Comparison of ENCODE assay signal across 26 cellular contexts in the genomic region with DNA sequence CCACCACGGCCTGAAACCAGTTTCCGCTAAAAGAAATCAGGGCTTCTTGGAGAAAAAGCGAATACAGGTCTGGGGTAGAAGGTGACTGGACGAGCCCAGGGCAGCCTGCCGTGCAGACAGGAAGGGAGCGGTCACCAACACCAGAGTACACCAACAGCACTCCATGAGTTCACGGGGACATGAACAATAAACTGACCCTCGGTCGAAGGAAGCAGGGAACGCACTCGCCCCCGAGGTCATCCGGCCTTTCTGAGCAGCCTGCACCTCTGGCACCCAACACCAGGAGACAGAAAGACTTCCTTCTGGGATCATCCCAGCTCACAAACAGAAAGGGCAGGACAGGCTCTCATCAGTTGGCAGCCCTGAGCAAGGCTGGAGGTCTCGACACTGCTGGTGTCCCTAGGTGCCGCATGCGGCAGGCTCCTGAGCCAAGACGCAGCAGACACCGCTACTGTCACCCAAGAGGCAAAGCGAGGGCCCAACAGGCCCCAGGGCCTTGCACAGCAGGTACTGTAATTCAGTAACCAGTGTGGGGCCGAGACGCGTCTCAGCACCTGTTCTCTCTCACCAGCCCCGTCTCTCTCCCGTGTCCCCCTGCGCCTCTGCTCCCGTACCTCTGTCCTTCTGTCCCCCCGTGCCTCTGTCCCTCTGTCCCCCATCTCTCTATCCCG. TPM values are rescaled to one million over a fixed set of nuclear protein-coding genes. Genes with fewer than 3 reads are reported as not detected.
A peak's percentile ranks its signal among the peaks of the same experiment; 100 is the strongest.
DNase-seq lines count a peak whose midpoint lies in the region; ATAC-seq, FAIRE-seq and TF ChIP-seq lines count a peak whose summit lies in the region.
"Had no signal": no experiment of that assay in that cellular context is flagged by ENCODE, and none has a peak within 500 bp of the region (broad histone marks: within the 10 kb centered on the region; RNA-seq: fewer than 3 reads in every experiment).

No MANE protein-coding gene starts in this region.

- H2BK12ac ChIP-seq in H1 (ENCODE audit: low read depth, low read length) (no peak overlapping the region), neuronal stem cell (ENCODE audit: low read length) (no peak overlapping the region)

- peaks cover 20% of the 10 kb centered on the region for H3K36me3 Mint-ChIP-seq in activated CD8-positive, alpha-beta T cell treated with anti-CD3 and anti-CD28 coated beads, Interleukin-2, amount 10 ng/mL, durations not matched to agents 7 days and 5 days (ENCODE audit: low read depth)

- H3K36me3 ChIP-seq in H1 (ENCODE audit: control insufficient read depth in 2 of 4, insufficient read depth in 4 of 4, low read length in 3 of 4), result peaks cover 2 to 43% (median 20%) of the 10 kb centered on the region in 4 experiments; a peak in 7 of 8 replicates
- peaks cover 38% of the 10 kb centered on the region for H3K36me3 ChIP-seq in right atrium auricular region
- H3K36me3 ChIP-seq in neuronal stem cell (replicated peaks in 1 of 2; ENCODE audit: control insufficient read depth in 2 of 2, insufficient read depth in 2 of 2, low read length in 2 of 2), result peaks cover 21 to 79% of the 10 kb centered on the region in 2 donors
- H3K36me3 ChIP-seq in uterus, result no peaks in the 10 kb centered on the region

- H2AFZ ChIP-seq in H1 (ENCODE audit: low read length), result no peak overlapping the region
- no peak overlapping the region for H2AFZ ChIP-seq in neuronal stem cell (ENCODE audit: low read length)

- H3K4me1 ChIP-seq in H1 (replicated peaks in 1 of 4; ENCODE audit: control insufficient read depth in 3 of 4, insufficient read depth in 4 of 4, low read length in 3 of 4) (peaks cover 0 to 15% (median 5%) of the 10 kb centered on the region in 4 experiments; a peak in 6 of 7 replicates), right atrium auricular region (peaks cover 0 to 10% of the 10 kb centered on the region in 2 donors), neuronal stem cell (ENCODE audit: control insufficient read depth in 2 of 2, insufficient read depth in 1 of 2, low read depth in 1 of 2, low read length in 2 of 2) (peaks cover 10 to 11% of the 10 kb centered on the region in 2 donors), uterus (no peaks in the 10 kb centered on the region)

- peaks cover 7 to 18% of the 10 kb centered on the region in 2 experiments for H4K20me1 ChIP-seq in H1 (replicated peaks in 1 of 2; ENCODE audit: control insufficient read depth in 1 of 2, insufficient read depth in 2 of 2, low read length in 2 of 2)

- ATAC-seq in activated CD8-positive, alpha-beta T cell treated with anti-CD3 and anti-CD28 coated beads, Interleukin-2, amount 10 ng/mL, durations not matched to agents 7 days and 5 days, result no peak
- ATAC-seq: activated T-helper 17 cell treated with anti-CD3 and anti-CD28 coated beads, Interleukin-2, amount 50 U/mL, for 72 hours; stimulated activated memory B cell treated with anti-CD40 and anti-IgM and Interleukin-4, amounts not matched to agents 10 μg/mL and 1 μg/mL and 100 μg/mL, for 72 hours had no signal

- no peak for FAIRE-seq in H1 (lab: Jason Lieb, UNC)

- H3K4me1 Mint-ChIP-seq in activated CD8-positive, alpha-beta T cell treated with anti-CD3 and anti-CD28 coated beads, Interleukin-2, amount 10 ng/mL, durations not matched to agents 7 days and 5 days (ENCODE audit: low read depth), result no peaks in the 10 kb centered on the region
- H3K4me1 Mint-ChIP-seq: activated CD4-positive, alpha-beta T cell treated with anti-CD3 and anti-CD28 coated beads, Interleukin-2, amount 10 ng/mL, durations not matched to agents 24 days and 14 days; activated T-helper 17 cell treated with anti-CD3 and anti-CD28 coated beads, Interleukin-2, amount 50 U/mL, for 72 hours; stimulated activated memory B cell treated with anti-CD40 and anti-IgM and Interleukin-4, amounts not matched to agents 10 μg/mL and 1 μg/mL and 100 μg/mL, for 72 hours had no signal

- H3K9me3 ChIP-seq in H1 (ENCODE audit: insufficient read depth in 2 of 2, low read depth in 1 of 2, low read length in 1 of 2) (no peaks in the 10 kb centered on the region), right atrium auricular region (no peaks in the 10 kb centered on the region), neuronal stem cell (replicated peaks in 1 of 2; ENCODE audit: control insufficient read depth in 2 of 2, insufficient read depth in 1 of 2, low read depth in 1 of 2, low read length in 2 of 2) (no peaks in the 10 kb centered on the region), uterus (no peaks in the 10 kb centered on the region)

- no peak for TF ChIP-seq POLR2A in H1 (IDR thresholded peaks at IDR 0.05; ENCODE audit: control extremely low read depth in 1 of 2, low read depth in 2 of 2, low read length in 2 of 2)
- no peak for TF ChIP-seq POLR2A in uterus (IDR thresholded peaks at IDR 0.05)

- H3K23me2 ChIP-seq in H1 (ENCODE audit: low read depth, low read length), result no peaks in the 10 kb centered on the region

- no peak overlapping the region for H3K4me3 ChIP-seq in H1 (ENCODE audit: extremely low read depth in 1 of 4, insufficient read depth in 2 of 4, low read depth in 3 of 4, low read length in 4 of 4)
- peak overlapping the region in 1 of 2 donors; percentile 8 for H3K4me3 ChIP-seq in right atrium auricular region
- no peak overlapping the region for H3K4me3 ChIP-seq in neuronal stem cell (ENCODE audit: low read length in 2 of 2)
- no peak overlapping the region for H3K4me3 ChIP-seq in uterus
- H3K4me3 ChIP-seq: smooth muscle cell had no signal

- no peak overlapping the region for H3K23ac ChIP-seq in H1 (ENCODE audit: insufficient read length)
- no peak overlapping the region for H3K23ac ChIP-seq in neuronal stem cell (ENCODE audit: low read depth, low read length, poor library complexity)

- intact Hi-C loops in uterus (cut with DNase I; ENCODE audit: low total_unique reads), result no loop called here

- DNase-seq in H1 (ENCODE audit: low read depth in 1 of 2, low spot score in 2 of 2) (no peak), right atrium auricular region (ENCODE audit: low spot score) (no peak), neuronal stem cell (ENCODE audit: low spot score) (no peak), uterus (no peak), NCI-H226 (no peak), AG20443 (ENCODE audit: low spot score) (no peak)
- no peak for DNase-seq in activated CD8-positive, alpha-beta T cell treated with anti-CD3 and anti-CD28 coated beads, Interleukin-2, amount 10 ng/mL, durations not matched to agents 7 days and 5 days
- DNase-seq: activated CD4-positive, alpha-beta T cell treated with anti-CD3 and anti-CD28 coated beads, Interleukin-2, amount 10 ng/mL, durations not matched to agents 24 days and 14 days; anterior cingulate cortex; CD4-positive, alpha-beta memory T cell; central memory CD4-positive, alpha-beta T cell; DMS 273 treated with DMSO at 0.1 percent for 48 hours; hippocampal formation; mammary epithelial cell; NCI-H1105 treated with DMSO at 0.1 percent for 48 hours; NCI-H2081 treated with DMSO at 0.1 percent for 48 hours; NCI-H446 treated with DMSO at 0.1 percent for 48 hours; stimulated activated CD4-positive, alpha-beta T cell treated with anti-CD3 and anti-CD28 coated beads, Interleukin-2, amount 100 ng/mL, for 48 hours had no signal

- POLR2A ChIA-PET in H1 (lab: Charles Lee; ENCODE audit: partially characterized antibody), result interaction anchor here (1.4 to 1.9 kb wide), 2 partner anchors 14 to 16 kb away, joined by 4 to 5 read pairs; no protein-coding TSS in a partner anchor
- POLR2A ChIA-PET in activated CD8-positive, alpha-beta T cell treated with anti-CD3 and anti-CD28 coated beads, Interleukin-2, amount 10 ng/mL, durations not matched to agents 7 days and 5 days (lab: Charles Lee), result no interaction called here

- H2BK120ac ChIP-seq in H1 (replicated peaks; ENCODE audit: low read depth, low read length), result no peak overlapping the region
- no peak overlapping the region for H2BK120ac ChIP-seq in neuronal stem cell (ENCODE audit: low read depth, low read length)

- no peak overlapping the region; a peak in 1 of 4 replicates for H3K4me2 ChIP-seq in H1 (ENCODE audit: insufficient read depth in 1 of 2, low read depth in 2 of 2, low read length in 2 of 2)
- H3K4me2 ChIP-seq in neuronal stem cell (ENCODE audit: insufficient read depth, low read length, poor library complexity, severe bottlenecking), result no peak overlapping the region
- H3K4me2 ChIP-seq: smooth muscle cell had no signal

- peaks cover 0 to 19% of the 10 kb centered on the region in 2 experiments; a peak in 2 of 4 replicates for H3K79me2 ChIP-seq in H1 (ENCODE audit: control insufficient read depth in 1 of 2, insufficient read depth in 2 of 2, low read length in 2 of 2)

- H4K8ac ChIP-seq in H1 (ENCODE audit: extremely low read depth, insufficient read depth, low read length) (peak overlapping the region; percentile 30; the same call in 1 of the 2 replicates), neuronal stem cell (ENCODE audit: low read depth, low read length) (peak overlapping the region; percentile 70)

- H3K27ac Mint-ChIP-seq in activated CD8-positive, alpha-beta T cell treated with anti-CD3 and anti-CD28 coated beads, Interleukin-2, amount 10 ng/mL, durations not matched to agents 7 days and 5 days, result no peak overlapping the region
- H3K27ac Mint-ChIP-seq: activated CD4-positive, alpha-beta T cell treated with anti-CD3 and anti-CD28 coated beads, Interleukin-2, amount 10 ng/mL, durations not matched to agents 24 days and 14 days; activated naive CD4-positive, alpha-beta T cell treated with anti-CD3 and anti-CD28 coated beads, Interleukin-2, amount 50 U/mL, for 24 hours; activated T-helper 17 cell treated with anti-CD3 and anti-CD28 coated beads, Interleukin-2, amount 50 U/mL, for 72 hours; progenitor cell of endocrine pancreas; stimulated activated memory B cell treated with anti-CD40 and anti-IgM and Interleukin-4, amounts not matched to agents 10 μg/mL and 1 μg/mL and 100 μg/mL, for 72 hours had no signal

- no peaks in the 10 kb centered on the region for H3K27me3 Mint-ChIP-seq in activated CD8-positive, alpha-beta T cell treated with anti-CD3 and anti-CD28 coated beads, Interleukin-2, amount 10 ng/mL, durations not matched to agents 7 days and 5 days (ENCODE audit: low read depth)
- H3K27me3 Mint-ChIP-seq: activated CD4-positive, alpha-beta T cell treated with anti-CD3 and anti-CD28 coated beads, Interleukin-2, amount 10 ng/mL, durations not matched to agents 24 days and 14 days; activated naive CD4-positive, alpha-beta T cell treated with anti-CD3 and anti-CD28 coated beads, Interleukin-2, amount 50 U/mL, for 24 hours; activated T-helper 17 cell treated with anti-CD3 and anti-CD28 coated beads, Interleukin-2, amount 50 U/mL, for 72 hours; CD4-positive, alpha-beta memory T cell; progenitor cell of endocrine pancreas; stimulated activated memory B cell treated with anti-CD40 and anti-IgM and Interleukin-4, amounts not matched to agents 10 μg/mL and 1 μg/mL and 100 μg/mL, for 72 hours had no signal

- H3K14ac ChIP-seq in H1 (ENCODE audit: insufficient read length) (no peak overlapping the region), neuronal stem cell (ENCODE audit: low read length) (no peak overlapping the region)

- H3K27me3 ChIP-seq in H1 (replicated peaks in 1 of 4; ENCODE audit: control insufficient read depth in 3 of 4, extremely low read depth in 1 of 4, insufficient read depth in 3 of 4, low read length in 3 of 4) (no peaks in the 10 kb centered on the region), right atrium auricular region (no peaks in the 10 kb centered on the region), neuronal stem cell (ENCODE audit: control insufficient read depth in 3 of 3, insufficient read depth in 3 of 3, low read depth in 1 of 3, low read length in 3 of 3) (no peaks in the 10 kb centered on the region), uterus (no peaks in the 10 kb centered on the region)

- H3K56ac ChIP-seq in H1 (replicated peaks; ENCODE audit: insufficient read length, low read depth, low read length), result no peak overlapping the region

- H3K27ac ChIP-seq in H1 (ENCODE audit: low read depth, low read length) (0 out of 2 replicates have a peak overlapping the region, but pooled peaks have one; percentile 9), right atrium auricular region (peak overlapping the region; percentile 58 to 60), neuronal stem cell (replicated peaks; ENCODE audit: low read length) (no peak overlapping the region), uterus (peak overlapping the region; percentile 25 to 35)
- H3K27ac ChIP-seq: epithelial cell of prostate, VCaP had no signal

- no peak overlapping the region for H4K5ac ChIP-seq in H1 (ENCODE audit: insufficient read length, low read depth, low read length)

- H3K18ac ChIP-seq in H1 (ENCODE audit: extremely low read depth, low read length) (no peak overlapping the region), neuronal stem cell (ENCODE audit: low read length) (no peak overlapping the region)

- no peak for TF ChIP-seq CTCF in H1 (IDR thresholded peaks at IDR 0.05; ENCODE audit: control extremely low read depth in 1 of 3, insufficient read depth in 1 of 3, low read depth in 1 of 3, low read length in 3 of 3)
- TF ChIP-seq CTCF in right atrium auricular region (IDR thresholded peaks at IDR 0.05), result no peak
- TF ChIP-seq CTCF in uterus (IDR thresholded peaks at IDR 0.05), result no peak

- WGBS in H1 (ENCODE audit: extremely low coverage in 1 of 2, insufficient coverage in 1 of 2, insufficient read length in 1 of 2, insufficient replicate concordance in 2 of 2, low coverage in 1 of 2, low lambda C conversion rate in 2 of 2, missing lambda C conversion rate in 1 of 2), 2 experiments, result 95% methylated on average over 23 of the region's 28 CpGs; no CpG with 5 or more reads in 1 of the 2 experiments
- no CpG with 5 or more reads among the region's 28 CpGs for WGBS in neuronal stem cell (ENCODE audit: extremely low coverage in 2 of 2, insufficient read length in 2 of 2, insufficient replicate concordance in 1 of 2), 2 donors

- H4K91ac ChIP-seq in H1 (replicated peaks; ENCODE audit: insufficient read length, low read length), result no peak overlapping the region
- no peak overlapping the region for H4K91ac ChIP-seq in neuronal stem cell (ENCODE audit: low read depth, low read length, poor library complexity)

- no peak overlapping the region for H3K4me3 Mint-ChIP-seq in activated CD8-positive, alpha-beta T cell treated with anti-CD3 and anti-CD28 coated beads, Interleukin-2, amount 10 ng/mL, durations not matched to agents 7 days and 5 days
- H3K4me3 Mint-ChIP-seq: activated CD4-positive, alpha-beta T cell treated with anti-CD3 and anti-CD28 coated beads, Interleukin-2, amount 10 ng/mL, durations not matched to agents 24 days and 14 days; activated naive CD4-positive, alpha-beta T cell treated with anti-CD3 and anti-CD28 coated beads, Interleukin-2, amount 50 U/mL, for 24 hours; activated T-helper 17 cell treated with anti-CD3 and anti-CD28 coated beads, Interleukin-2, amount 50 U/mL, for 72 hours; CD4-positive, alpha-beta memory T cell; neural crest cell; stimulated activated memory B cell treated with anti-CD40 and anti-IgM and Interleukin-4, amounts not matched to agents 10 μg/mL and 1 μg/mL and 100 μg/mL, for 72 hours had no signal

- CTCF ChIA-PET in H1 (lab: Charles Lee; ENCODE audit: partially characterized antibody), result interaction anchor here (3.5 kb wide), 1 partner anchor 16 kb away, joined by 18 read pairs; no protein-coding TSS in a partner anchor
- CTCF ChIA-PET in activated CD8-positive, alpha-beta T cell treated with anti-CD3 and anti-CD28 coated beads, Interleukin-2, amount 10 ng/mL, durations not matched to agents 7 days and 5 days (lab: Charles Lee), result no interaction called here

- H2BK5ac ChIP-seq in H1 (ENCODE audit: low read depth, low read length), result no peak overlapping the region
- H2BK5ac ChIP-seq in neuronal stem cell (ENCODE audit: low read length), result no peak overlapping the region

- no peak for TF ChIP-seq RAD21 in H1 (IDR thresholded peaks at IDR 0.05 in 1 of 2, conservative IDR thresholded peaks at IDR 0.05 in 1 of 2; ENCODE audit: low read depth in 2 of 2, low read length in 2 of 2)

- no peak overlapping the region for H2AK5ac ChIP-seq in H1 (ENCODE audit: low read depth, low read length)
- H2AK5ac ChIP-seq in neuronal stem cell (ENCODE audit: low read depth, low read length), result no peak overlapping the region

- no peak overlapping the region for H2BK15ac ChIP-seq in H1 (ENCODE audit: low read length)
- H2BK15ac ChIP-seq in neuronal stem cell (ENCODE audit: low read length), result no peak overlapping the region

- H3K4ac ChIP-seq in H1 (replicated peaks; ENCODE audit: insufficient read length, low read depth, low read length) (no peak overlapping the region), neuronal stem cell (ENCODE audit: low read length) (no peak overlapping the region)

- peaks cover 3% of the 10 kb centered on the region for H3K79me1 ChIP-seq in H1 (ENCODE audit: low read depth, low read length)
- no peaks in the 10 kb centered on the region for H3K79me1 ChIP-seq in neuronal stem cell (ENCODE audit: low read depth, low read length)

- H3K9me3 Mint-ChIP-seq in activated CD8-positive, alpha-beta T cell treated with anti-CD3 and anti-CD28 coated beads, Interleukin-2, amount 10 ng/mL, durations not matched to agents 7 days and 5 days (ENCODE audit: insufficient read depth), result no peaks in the 10 kb centered on the region
- H3K9me3 Mint-ChIP-seq: activated CD4-positive, alpha-beta T cell treated with anti-CD3 and anti-CD28 coated beads, Interleukin-2, amount 10 ng/mL, durations not matched to agents 24 days and 14 days; activated naive CD4-positive, alpha-beta T cell treated with anti-CD3 and anti-CD28 coated beads, Interleukin-2, amount 50 U/mL, for 24 hours; activated T-helper 17 cell treated with anti-CD3 and anti-CD28 coated beads, Interleukin-2, amount 50 U/mL, for 72 hours; CD4-positive, alpha-beta memory T cell; neural crest cell; stimulated activated memory B cell treated with anti-CD40 and anti-IgM and Interleukin-4, amounts not matched to agents 10 μg/mL and 1 μg/mL and 100 μg/mL, for 72 hours had no signal

- H2BK20ac ChIP-seq in H1 (ENCODE audit: low read length), result no peak overlapping the region

- H3K9ac ChIP-seq in H1 (replicated peaks in 1 of 4; ENCODE audit: extremely low read depth in 1 of 4, low read depth in 3 of 4, low read length in 3 of 4), result no peak overlapping the region
- H3K9ac ChIP-seq in neuronal stem cell (ENCODE audit: low read depth, low read length, poor library complexity), result no peak overlapping the region

- TF ChIP-seq EP300 in H1 (IDR thresholded peaks at IDR 0.05; ENCODE audit: borderline replicate concordance in 1 of 2, low read depth in 2 of 2, low read length in 2 of 2), result no peak

RNA-seq across cellular contexts. Expression of a gene that starts 18.0 kb away (rescaled TPM):
- 35.2 and 35.3 TPM in 2 replicates for total RNA-seq in H1 (2021; fragmentation: NEBNext Ultra II Directional; extraction: Animal tissue kit (Norgen Biotek cat#: 25700))
- 19.5 and 22.6 TPM in 2 replicates for polyA plus RNA-seq in H1 (2011; rRNA removed)
- polyA plus RNA-seq in H1 (2011; cell fraction: cytosol; rRNA removed), result 24.4 TPM
- polyA plus RNA-seq in H1 (2011; cell fraction: nucleus; rRNA removed), result 30.3 TPM
- 20.2 to 29.9 TPM (median 25.7 TPM) in 4 replicates for polyA plus RNA-seq in H1 (2012, experiment 1 of 2)
- 7.8 TPM for polyA plus RNA-seq in H1 (2012, experiment 2 of 2)
- 20.0 TPM for polyA plus RNA-seq in H1 (2013, experiment 1 of 2)
- 19.6 TPM for polyA plus RNA-seq in H1 (2013, experiment 2 of 2)
- polyA minus RNA-seq in H1 (2011; rRNA and poly(A)+ RNA removed), result 28.8 and 30.9 TPM in 2 replicates
- 8.8 TPM for polyA minus RNA-seq in H1 (2011; cell fraction: cytosol; rRNA and poly(A)+ RNA removed)
- 25.0 TPM for polyA minus RNA-seq in H1 (2011; cell fraction: nucleus; rRNA and poly(A)+ RNA removed)
- total RNA-seq in right atrium auricular region (10 to 100 TPM; 45.3 to 65.5 TPM), uterus (10 to 100 TPM in 3 of 4 donors, 1 to 10 TPM in 1; 7.7 to 68.2 (median 29.3) TPM)
- 21.3 TPM for polyA plus RNA-seq in neuronal stem cell (2013, experiment 1 of 2)
- polyA plus RNA-seq in neuronal stem cell (2013, experiment 2 of 2), result 22.2 TPM
- 10 to 100 TPM; 20.1 to 20.8 TPM for total RNA-seq in activated CD8-positive, alpha-beta T cell treated with anti-CD3 and anti-CD28 coated beads, Interleukin-2, amount 10 ng/mL, durations not matched to agents 7 days and 5 days

RNA-seq across cellular contexts. Expression of a gene that starts 19.2 kb away (rescaled TPM):
- 1.7 and 2.0 TPM in 2 replicates for total RNA-seq in H1 (2021; fragmentation: NEBNext Ultra II Directional; extraction: Animal tissue kit (Norgen Biotek cat#: 25700))
- 0.74 and 1.3 TPM in 2 replicates for polyA plus RNA-seq in H1 (2011; rRNA removed)
- polyA plus RNA-seq in H1 (2011; cell fraction: cytosol; rRNA removed), result 1.0 TPM
- polyA plus RNA-seq in H1 (2011; cell fraction: nucleus; rRNA removed), result 1.5 TPM
- polyA plus RNA-seq in H1 (2012, experiment 1 of 2), result 0.77 to 1.4 TPM (median 1.2 TPM) in 4 replicates
- polyA plus RNA-seq in H1 (2012, experiment 2 of 2), result 0.49 TPM
- polyA plus RNA-seq in H1 (2013, experiment 1 of 2), result 0.75 TPM
- 0.52 TPM for polyA plus RNA-seq in H1 (2013, experiment 2 of 2)
- polyA minus RNA-seq in H1 (2011; rRNA and poly(A)+ RNA removed), result 0.34 and 0.76 TPM in 2 replicates
- not detected for polyA minus RNA-seq in H1 (2011; cell fraction: cytosol; rRNA and poly(A)+ RNA removed)
- polyA minus RNA-seq in H1 (2011; cell fraction: nucleus; rRNA and poly(A)+ RNA removed), result 1.6 TPM
- total RNA-seq in right atrium auricular region (100 to 1,000 TPM; 222 to 329 TPM), uterus (1 to 10 TPM in 2 of 4 donors, not detected in 2; 1.6 to 3.3 TPM)
- 0.47 TPM for polyA plus RNA-seq in neuronal stem cell (2013, experiment 1 of 2)
- 0.40 TPM for polyA plus RNA-seq in neuronal stem cell (2013, experiment 2 of 2)
- under 1 TPM; 0.73 to 0.87 TPM for total RNA-seq in activated CD8-positive, alpha-beta T cell treated with anti-CD3 and anti-CD28 coated beads, Interleukin-2, amount 10 ng/mL, durations not matched to agents 7 days and 5 days

Comparison
In these comparisons a context has a peak if more than half of its experiments do, and no peak if none do; other contexts are left out.
1. RNA of a gene that starts 19.2 kb away (total RNA-seq): 222 to 329 TPM in right atrium auricular region; 1.7 to 2.0 TPM in H1, 1.6 to 3.3 TPM in uterus and 0.73 to 0.87 TPM in activated CD8-positive, alpha-beta T cell treated with anti-CD3 and anti-CD28 coated beads, Interleukin-2, amount 10 ng/mL, durations not matched to agents 7 days and 5 days; every median in the first group is over 10 times any median in the second.